Comparison of ENCODE assay signal across 29 cellular contexts in genomic region chr2:225748606-225749005, GRCh38.
"Had no signal": no experiment of that assay in that cellular context is flagged by ENCODE, and none has a peak within 500 bp of the region (broad histone marks: within the 10 kb centered on the region; RNA-seq: fewer than 3 reads in every experiment).

No MANE protein-coding gene starts in this region.

- H3K4me1 Mint-ChIP-seq: natural killer cell; nephron; neural crest cell; stimulated activated effector memory CD8-positive, alpha-beta T cell treated with anti-CD3 and anti-CD28 coated beads, Interleukin-12 subunit alpha, Interleukin-12 subunit beta, amount 100 ng/mL, for 72 hours; stimulated activated naive B cell treated with anti-CD40 and anti-IgM and Interleukin-4, amounts not matched to agents 10 μg/mL and 1 μg/mL and 100 μg/mL, for 72 hours had no signal

- H3K4me3 ChIP-seq: ovary, psoas muscle, right lobe of liver, sigmoid colon, stomach, thoracic aorta, thyroid gland, tibial nerve, upper lobe of left lung, vagina had no signal

- H3K27me3 ChIP-seq: neutrophil, ovary, right lobe of liver, sigmoid colon, stomach, thyroid gland, tibial nerve, upper lobe of left lung, vagina had no signal

- H3K9me3 Mint-ChIP-seq: stimulated activated effector memory CD8-positive, alpha-beta T cell treated with anti-CD3 and anti-CD28 coated beads, Interleukin-12 subunit alpha, Interleukin-12 subunit beta, amount 100 ng/mL, for 72 hours had no signal

- H3K36me3 ChIP-seq: neutrophil, ovary, right lobe of liver, sigmoid colon, stomach, thoracic aorta, thyroid gland, tibial nerve, upper lobe of left lung, vagina had no signal

- H3K4me1 ChIP-seq: parathyroid adenoma, psoas muscle, right lobe of liver, sigmoid colon, stomach, thyroid gland, tibial nerve, upper lobe of left lung, vagina had no signal

- H2AFZ ChIP-seq: parathyroid adenoma had no signal

- H3K9ac ChIP-seq: parathyroid adenoma had no signal

- H3K9me3 ChIP-seq: neutrophil, ovary, psoas muscle, right lobe of liver, sigmoid colon, thoracic aorta, thyroid gland, tibial nerve, upper lobe of left lung, vagina had no signal

- H3K4me3 Mint-ChIP-seq: natural killer cell; nephron; neural crest cell; stimulated activated effector memory CD8-positive, alpha-beta T cell treated with anti-CD3 and anti-CD28 coated beads, Interleukin-12 subunit alpha, Interleukin-12 subunit beta, amount 100 ng/mL, for 72 hours; stimulated activated naive B cell treated with anti-CD40 and anti-IgM and Interleukin-4, amounts not matched to agents 10 μg/mL and 1 μg/mL and 100 μg/mL, for 72 hours; stimulated activated naive CD8-positive, alpha-beta T cell treated with anti-CD3 and anti-CD28 coated beads, Interleukin-15, Interleukin-2, amounts not matched to agents 100 ng/mL and 50 ng/mL, for 24 hours had no signal

- H3K36me3 Mint-ChIP-seq: natural killer cell; stimulated activated effector memory CD8-positive, alpha-beta T cell treated with anti-CD3 and anti-CD28 coated beads, Interleukin-12 subunit alpha, Interleukin-12 subunit beta, amount 100 ng/mL, for 72 hours; stimulated activated naive B cell treated with anti-CD40 and anti-IgM and Interleukin-4, amounts not matched to agents 10 μg/mL and 1 μg/mL and 100 μg/mL, for 72 hours had no signal

- DNase-seq: natural killer cell; nucleus accumbens; ovary; posterior cingulate gyrus; psoas muscle; right cardiac atrium; right lobe of liver; sigmoid colon; small intestine; stimulated activated CD4-positive, alpha-beta T cell treated with anti-CD3 and anti-CD28 coated beads, Interleukin-15, amount 100 ng/mL, for 24 hours; stimulated activated CD4-positive, alpha-beta T cell treated with anti-CD3 and anti-CD28 coated beads, Interleukin-2, amount 100 ng/mL, for 24 hours; stimulated activated CD4-positive, alpha-beta T cell treated with anti-CD3 and anti-CD28 coated beads, Interleukin-2, amount 100 ng/mL, for 48 hours; stimulated activated CD4-positive, alpha-beta T cell treated with anti-CD3 and anti-CD28 coated beads, Interleukin-4, amount 100 ng/mL, for 24 hours; stimulated activated naive B cell treated with anti-CD40 and anti-IgM and Interleukin-4, amounts not matched to agents 10 μg/mL and 1 μg/mL and 100 μg/mL, for 72 hours; stimulated activated naive CD4-positive, alpha-beta T cell treated with Interleukin-2 at 50 U/mL for 16 hours; stomach; thyroid gland; trophoblast cell; upper lobe of left lung had no signal

- H3K27ac ChIP-seq: neutrophil, ovary, parathyroid adenoma, psoas muscle, right lobe of liver, sigmoid colon, stomach, thoracic aorta, thyroid gland, tibial nerve, upper lobe of left lung, vagina had no signal

- H3K79me2 ChIP-seq: parathyroid adenoma had no signal

- H3K27ac Mint-ChIP-seq: natural killer cell; nephron; progenitor cell of endocrine pancreas; stimulated activated effector memory CD8-positive, alpha-beta T cell treated with anti-CD3 and anti-CD28 coated beads, Interleukin-12 subunit alpha, Interleukin-12 subunit beta, amount 100 ng/mL, for 72 hours; stimulated activated naive B cell treated with anti-CD40 and anti-IgM and Interleukin-4, amounts not matched to agents 10 μg/mL and 1 μg/mL and 100 μg/mL, for 72 hours; stimulated activated naive CD8-positive, alpha-beta T cell treated with anti-CD3 and anti-CD28 coated beads, Interleukin-15, Interleukin-2, amounts not matched to agents 100 ng/mL and 50 ng/mL, for 24 hours had no signal

- ATAC-seq: natural killer cell; psoas muscle; right cardiac atrium; right lobe of liver; stimulated activated effector memory CD8-positive, alpha-beta T cell treated with anti-CD3 and anti-CD28 coated beads, Interleukin-12 subunit alpha, Interleukin-12 subunit beta, amount 100 ng/mL, for 72 hours; stimulated activated naive B cell treated with anti-CD40 and anti-IgM and Interleukin-4, amounts not matched to agents 10 μg/mL and 1 μg/mL and 100 μg/mL, for 72 hours had no signal

- H3K27me3 Mint-ChIP-seq: progenitor cell of endocrine pancreas; stimulated activated naive B cell treated with anti-CD40 and anti-IgM and Interleukin-4, amounts not matched to agents 10 μg/mL and 1 μg/mL and 100 μg/mL, for 72 hours; stimulated activated naive CD8-positive, alpha-beta T cell treated with anti-CD3 and anti-CD28 coated beads, Interleukin-15, Interleukin-2, amounts not matched to agents 100 ng/mL and 50 ng/mL, for 24 hours had no signal
